Comparison of ENCODE assay signal across 25 cellular contexts in genomic region chr7:105962353-105962752, GRCh38.
"Had no signal": no experiment of that assay in that cellular context is flagged by ENCODE, and none has a peak within 500 bp of the region (broad histone marks: within the 10 kb centered on the region; RNA-seq: fewer than 3 reads in every experiment).

No MANE protein-coding gene starts in this region.

- H3K4me1 Mint-ChIP-seq: activated CD4-positive, alpha-beta memory T cell treated with anti-CD3 and anti-CD28 coated beads, Interleukin-2, amount 10 ng/mL, durations not matched to agents 7 days and 5 days; activated CD8-positive, alpha-beta memory T cell treated with anti-CD3 and anti-CD28 coated beads, Interleukin-2, amount 10 ng/mL, durations not matched to agents 7 days and 5 days; activated naive CD8-positive, alpha-beta T cell treated with anti-CD3 and anti-CD28 coated beads, Interleukin-2, amount 50 U/mL, for 24 hours; brain; naive B cell; neural progenitor cell had no signal

- H3K36me3 ChIP-seq: neural progenitor cell, ovary, tibial nerve had no signal

- H3K4me1 ChIP-seq: foreskin keratinocyte, tibial nerve had no signal

- H3K9ac ChIP-seq: neural progenitor cell had no signal

- H3K4me3 ChIP-seq: dorsolateral prefrontal cortex, lung, neural progenitor cell, ovary, SK-N-MC, tibial nerve had no signal

- H3K4me2 ChIP-seq: neural progenitor cell had no signal

- H3K27ac Mint-ChIP-seq: activated CD4-positive, alpha-beta memory T cell treated with anti-CD3 and anti-CD28 coated beads, Interleukin-2, amount 10 ng/mL, durations not matched to agents 7 days and 5 days; activated CD8-positive, alpha-beta memory T cell treated with anti-CD3 and anti-CD28 coated beads, Interleukin-2, amount 10 ng/mL, durations not matched to agents 7 days and 5 days; activated naive CD8-positive, alpha-beta T cell treated with anti-CD3 and anti-CD28 coated beads, Interleukin-2, amount 50 U/mL, for 24 hours; activated T-helper 2 cell treated with anti-CD3 and anti-CD28 coated beads, Interferon-gamma antibody, Interleukin-2, Interleukin-4, amounts not matched to agents 10 μg/mL and 5 μg/mL and 100 μg/mL, durations not matched to agents 14 hours and 24 hours and 36 hours; brain; naive B cell; neural progenitor cell had no signal

- H3K27me3 ChIP-seq: neural progenitor cell, ovary, tibial nerve had no signal

- H3K27me3 Mint-ChIP-seq: activated CD8-positive, alpha-beta memory T cell treated with anti-CD3 and anti-CD28 coated beads, Interleukin-2, amount 10 ng/mL, durations not matched to agents 7 days and 5 days; activated naive CD8-positive, alpha-beta T cell treated with anti-CD3 and anti-CD28 coated beads, Interleukin-2, amount 50 U/mL, for 24 hours had no signal

- H3K36me3 Mint-ChIP-seq: activated CD8-positive, alpha-beta memory T cell treated with anti-CD3 and anti-CD28 coated beads, Interleukin-2, amount 10 ng/mL, durations not matched to agents 7 days and 5 days; brain; naive B cell; neural progenitor cell had no signal

- H3K9me3 Mint-ChIP-seq: activated naive CD8-positive, alpha-beta T cell treated with anti-CD3 and anti-CD28 coated beads, Interleukin-2, amount 50 U/mL, for 24 hours; activated T-helper 2 cell treated with anti-CD3 and anti-CD28 coated beads, Interferon-gamma antibody, Interleukin-2, Interleukin-4, amounts not matched to agents 10 μg/mL and 5 μg/mL and 100 μg/mL, durations not matched to agents 14 hours and 24 hours and 36 hours; naive B cell; neural progenitor cell had no signal

- H3K9me3 ChIP-seq: ovary, tibial nerve had no signal

- DNase-seq: activated CD4-positive, alpha-beta memory T cell treated with anti-CD3 and anti-CD28 coated beads, Interleukin-2, amount 10 ng/mL, durations not matched to agents 7 days and 5 days; activated CD4-positive, alpha-beta T cell treated with anti-CD3 and anti-CD28 coated beads for 4 hours; activated CD8-positive, alpha-beta memory T cell treated with anti-CD3 and anti-CD28 coated beads, Interleukin-2, amount 10 ng/mL, durations not matched to agents 7 days and 5 days; activated naive CD4-positive, alpha-beta T cell treated with Interleukin-2 at 50 U/mL for 16 hours; activated naive CD8-positive, alpha-beta T cell treated with anti-CD3 and anti-CD28 coated beads, Interleukin-2, amount 50 U/mL, for 24 hours; anterior cingulate cortex; caudate nucleus; dorsolateral prefrontal cortex; foreskin keratinocyte; glutamatergic neuron; hippocampal formation; islet precursor cell; midbrain; naive B cell; ovary; stimulated activated CD4-positive, alpha-beta T cell treated with anti-CD3 and anti-CD28 coated beads, Interleukin-1b, Interleukin-23, amount 100 ng/mL, for 48 hours; stimulated activated CD8-positive, alpha-beta memory T cell treated with anti-CD3 and anti-CD28 coated beads, Interleukin-4, amount 100 ng/mL, for 48 hours; stimulated activated naive CD4-positive, alpha-beta T cell treated with Interleukin-2 at 50 U/mL for 16 hours had no signal

- ATAC-seq: activated CD8-positive, alpha-beta memory T cell treated with anti-CD3 and anti-CD28 coated beads, Interleukin-2, amount 10 ng/mL, durations not matched to agents 7 days and 5 days; activated naive CD8-positive, alpha-beta T cell treated with anti-CD3 and anti-CD28 coated beads, Interleukin-2, amount 50 U/mL, for 24 hours; foreskin keratinocyte had no signal

- H3K27ac ChIP-seq: dorsolateral prefrontal cortex, epithelial cell of prostate, foreskin keratinocyte, neural progenitor cell, ovary, SK-N-MC, tibial nerve had no signal

- H3K4me3 Mint-ChIP-seq: activated CD4-positive, alpha-beta memory T cell treated with anti-CD3 and anti-CD28 coated beads, Interleukin-2, amount 10 ng/mL, durations not matched to agents 7 days and 5 days; activated CD8-positive, alpha-beta memory T cell treated with anti-CD3 and anti-CD28 coated beads, Interleukin-2, amount 10 ng/mL, durations not matched to agents 7 days and 5 days; activated naive CD8-positive, alpha-beta T cell treated with anti-CD3 and anti-CD28 coated beads, Interleukin-2, amount 50 U/mL, for 24 hours; brain; naive B cell; neural progenitor cell had no signal
